In genomic region chr5:172778223-172778814, GRCh38 we compare ENCODE assay signal across 8 cellular contexts. TPM values are rescaled to one million over a fixed set of nuclear protein-coding genes. Genes with fewer than 3 reads are reported as not detected.
DNase-seq lines count a peak whose midpoint lies in the region; ATAC-seq and TF ChIP-seq lines count a peak whose summit lies in the region.

No MANE protein-coding gene starts in this region.

- H3K36me3 ChIP-seq in ascending aorta, result no peaks in the 10 kb centered on the region

- H3K4me3 Mint-ChIP-seq in memory B cell, result peak overlapping the region; percentile 70

- peaks cover 20% of the 10 kb centered on the region for H3K4me1 Mint-ChIP-seq in memory B cell

- TF ChIP-seq CTCF in ascending aorta (IDR thresholded peaks at IDR 0.05), result no peak

- ATAC-seq in left cardiac atrium, result peak in 1 of 2 donors; percentile 72
- no peak for ATAC-seq in memory B cell (ENCODE audit: low read depth)
- no peak for ATAC-seq in HG03139 (IDR thresholded peaks at IDR 0.05; ENCODE audit: unreplicated experiment)
- ATAC-seq in GM19395 (IDR thresholded peaks at IDR 0.05; ENCODE audit: unreplicated experiment), result no peak
- no peak for ATAC-seq in GM18873 (IDR thresholded peaks at IDR 0.05; ENCODE audit: low FRiP score, unreplicated experiment)

- H3K27me3 Mint-ChIP-seq in memory B cell, result no peaks in the 10 kb centered on the region

- intact Hi-C loops in left cardiac atrium (cut with DNase I) (loop anchor here (10.0 kb wide), 2 partner anchors 126 to 156 kb away; no protein-coding TSS in a partner anchor), cardiac septum (cut with DNase I) (no loop called here), ascending aorta (cut with DNase I) (loop anchor here (1.0 kb wide), 1 partner anchor 11 kb away; no protein-coding TSS in a partner anchor)

- H3K4me1 ChIP-seq in ascending aorta, result peaks cover 11 to 39% of the 10 kb centered on the region in 2 donors

- H3K27ac ChIP-seq in ascending aorta, result peak overlapping the region; percentile 63 to 78

- H3K27ac Mint-ChIP-seq in memory B cell, result peak overlapping the region; percentile 98

- H3K9me3 ChIP-seq in ascending aorta, result no peaks in the 10 kb centered on the region

- H3K4me3 ChIP-seq in ascending aorta, result no peak overlapping the region

- DNase-seq in left cardiac atrium (peak; percentile 56), cardiac septum (ENCODE audit: low spot score) (no peak), ascending aorta (ENCODE audit: low spot score in 2 of 2) (peak in 1 of 2 donors; percentile 86), memory B cell (ENCODE audit: low spot score in 2 of 2) (no peak), middle frontal gyrus (ENCODE audit: extremely low spot score, low spot score) (no peak)

- no peaks in the 10 kb centered on the region for H3K9me3 Mint-ChIP-seq in memory B cell

- H3K36me3 Mint-ChIP-seq in memory B cell, result no peaks in the 10 kb centered on the region

- H3K27me3 ChIP-seq in ascending aorta, result no peaks in the 10 kb centered on the region

RNA-seq across cellular contexts. Expression of gene DUSP1, which starts 7.3 kb away (rescaled TPM):
- total RNA-seq in left cardiac atrium (100 to 1,000 TPM; 126 to 228 TPM), cardiac septum (49.9 TPM), ascending aorta (3,919 TPM)

RNA-seq across cellular contexts. Expression of gene ERGIC1, which starts 55.7 kb away (rescaled TPM):
- 10 to 100 TPM; 77.3 to 90.8 TPM for total RNA-seq in left cardiac atrium
- 76.9 TPM for total RNA-seq in cardiac septum
- 184 TPM for total RNA-seq in ascending aorta

Comparison
In these comparisons a context has a peak if more than half of its experiments do, and no peak if none do; other contexts are left out.
1. RNA of gene DUSP1, which starts 7.3 kb away (total RNA-seq): 3,919 TPM in ascending aorta (single experiment); 126 to 228 TPM in left cardiac atrium and 49.9 TPM in cardiac septum (single experiment); every median in the first group is over 10 times any median in the second.